15 cellular contexts compared by ENCODE assay signal in genomic region chr12:19573866-19574265, GRCh38.
DNase-seq lines count a peak whose midpoint lies in the region; ATAC-seq and TF ChIP-seq lines count a peak whose summit lies in the region.
"Had no signal": no experiment of that assay in that cellular context is flagged by ENCODE, and none has a peak within 500 bp of the region (broad histone marks: within the 10 kb centered on the region; RNA-seq: fewer than 3 reads in every experiment).

No MANE protein-coding gene starts in this region.

- H3K14ac ChIP-seq in H9 (ENCODE audit: insufficient read depth, low read length) = no peak overlapping the region

- peak; percentile 15 for ATAC-seq in upper lobe of right lung
- no peak for ATAC-seq in GM21360 (IDR thresholded peaks at IDR 0.05; ENCODE audit: unreplicated experiment)

- H2BK12ac ChIP-seq in H9 (ENCODE audit: insufficient read length, low read depth, low read length) = no peak overlapping the region

- H3K9me3 ChIP-seq in H9 (ENCODE audit: control insufficient read depth, low read depth, low read length) (no peaks in the 10 kb centered on the region), WERI-Rb-1 (ENCODE audit: severe bottlenecking) (no peaks in the 10 kb centered on the region), upper lobe of right lung (no peaks in the 10 kb centered on the region), Karpas-422 (ENCODE audit: low read length) (no peaks in the 10 kb centered on the region)
- H3K9me3 ChIP-seq: BLaER1 had no signal

- no peak overlapping the region for H3K9ac ChIP-seq in H9 (ENCODE audit: extremely low read depth, insufficient read length, low read length)
- no peak overlapping the region for H3K9ac ChIP-seq in mesendoderm (ENCODE audit: low read length)
- no peak overlapping the region for H3K9ac ChIP-seq in Karpas-422 (ENCODE audit: low read length)
- H3K9ac ChIP-seq: BLaER1 had no signal

- H2BK5ac ChIP-seq in H9 (ENCODE audit: insufficient read length, low read length) (no peak overlapping the region), mesendoderm (ENCODE audit: low read length) (no peak overlapping the region)

- H4K91ac ChIP-seq in H9 (ENCODE audit: insufficient read length, low read depth, low read length) = no peak overlapping the region

- no peak overlapping the region for H3K18ac ChIP-seq in H9 (ENCODE audit: insufficient read length, low read depth, low read length)
- H3K18ac ChIP-seq in mesendoderm (ENCODE audit: low read length) = no peak overlapping the region

- no CpG with 5 or more reads among the region's 11 CpGs for whole genome bisulfite sequencing in H9 (ENCODE audit: extremely low coverage, insufficient read length, low lambda C conversion rate)
- WGBS in mesendoderm (ENCODE audit: extremely low coverage, insufficient coverage, low lambda C conversion rate) = no CpG with 5 or more reads among the region's 11 CpGs

- peaks cover 0 to 10% (median 1%) of the 10 kb centered on the region in 3 experiments; a peak in 4 of 7 replicates for H3K36me3 Mint-ChIP-seq in H9 (ENCODE audit: insufficient read depth in 1 of 3, low read depth in 3 of 3)
- H3K36me3 Mint-ChIP-seq: CD14-positive monocyte had no signal

- H4K5ac ChIP-seq in H9 (ENCODE audit: insufficient read length, low read depth, low read length) = no peak overlapping the region
- no peak overlapping the region for H4K5ac ChIP-seq in mesendoderm (ENCODE audit: low read length)

- no peak overlapping the region for H3K27ac Mint-ChIP-seq in H9
- H3K27ac Mint-ChIP-seq: CD4-positive, alpha-beta memory T cell; GM23338; IgD-negative memory B cell had no signal

- no peaks in the 10 kb centered on the region for H3K79me1 ChIP-seq in H9 (ENCODE audit: insufficient read depth, low read depth, low read length, poor library complexity, severe bottlenecking)
- H3K79me1 ChIP-seq in mesendoderm (ENCODE audit: low read length) = no peaks in the 10 kb centered on the region

- H3K23ac ChIP-seq in H9 (ENCODE audit: insufficient read length, low read depth, low read length) (no peak overlapping the region), mesendoderm (ENCODE audit: low read length) (no peak overlapping the region)

- no peaks in the 10 kb centered on the region for H3K23me2 ChIP-seq in H9 (ENCODE audit: insufficient read length, low read depth, low read length, poor library complexity, severe bottlenecking)

- no peak overlapping the region for H2BK20ac ChIP-seq in H9 (ENCODE audit: low read depth, low read length, poor library complexity, severe bottlenecking)

- H3K4me2 ChIP-seq in H9 (ENCODE audit: insufficient read depth, insufficient read length, low read length) (no peak overlapping the region), mesendoderm (ENCODE audit: low read length) (no peak overlapping the region), Karpas-422 (ENCODE audit: low read depth, low read length, poor library complexity, severe bottlenecking) (no peak overlapping the region)
- H3K4me2 ChIP-seq: BLaER1 had no signal

- no peak overlapping the region for H2BK120ac ChIP-seq in H9 (ENCODE audit: low read depth, low read length, poor library complexity, severe bottlenecking)
- H2BK120ac ChIP-seq in mesendoderm (ENCODE audit: low read depth, low read length) = no peak overlapping the region

- H2AK5ac ChIP-seq in H9 (ENCODE audit: insufficient read length, low read length) (no peak overlapping the region), mesendoderm (ENCODE audit: low read length) (no peak overlapping the region)

- no peaks in the 10 kb centered on the region for H3K9me2 ChIP-seq in Karpas-422 (replicated peaks; ENCODE audit: insufficient read depth, low read length)

- H3K4me3 ChIP-seq in WERI-Rb-1 (ENCODE audit: low read depth, low read length) (no peak overlapping the region), mesendoderm (ENCODE audit: low read length) (no peak overlapping the region), upper lobe of right lung (no peak overlapping the region), Karpas-422 (ENCODE audit: low read length) (no peak overlapping the region)
- H3K4me3 ChIP-seq: BLaER1, GM23338 had no signal

- H3K36me3 ChIP-seq in WERI-Rb-1 (no peaks in the 10 kb centered on the region), mesendoderm (ENCODE audit: control insufficient read depth, insufficient read depth, low read length) (no peaks in the 10 kb centered on the region), upper lobe of right lung (no peaks in the 10 kb centered on the region), Karpas-422 (ENCODE audit: insufficient read depth, low read length) (no peaks in the 10 kb centered on the region)
- H3K36me3 ChIP-seq: BLaER1 had no signal

- TF ChIP-seq CTCF in H9 (conservative IDR thresholded peaks at IDR 0.05) (no peak), WERI-Rb-1 (IDR thresholded peaks at IDR 0.05; ENCODE audit: low read depth, low read length) (no peak), upper lobe of right lung (IDR thresholded peaks at IDR 0.05) (no peak)

- H3K4ac ChIP-seq in H9 (ENCODE audit: low read depth, low read length) = no peak overlapping the region
- H3K4ac ChIP-seq in mesendoderm (ENCODE audit: low read depth, low read length) = no peak overlapping the region

- no peaks in the 10 kb centered on the region for H4K20me1 ChIP-seq in H9 (ENCODE audit: control insufficient read depth, insufficient read depth, insufficient read length)
- no peaks in the 10 kb centered on the region; the same call in 1 of the 2 replicates for H4K20me1 ChIP-seq in Karpas-422 (ENCODE audit: insufficient read depth, low read depth, low read length)
- H4K20me1 ChIP-seq: BLaER1 had no signal

- H3K27ac ChIP-seq in H9 (ENCODE audit: insufficient read length, low read depth, low read length) (no peak overlapping the region), WERI-Rb-1 (peak overlapping the region; percentile 43), mesendoderm (ENCODE audit: low read depth, low read length) (no peak overlapping the region), upper lobe of right lung (peak overlapping the region; percentile 49), Karpas-422 (ENCODE audit: low read length) (no peak overlapping the region)
- H3K27ac ChIP-seq: BLaER1 had no signal

- H3K56ac ChIP-seq in H9 (ENCODE audit: insufficient read length, low read depth, low read length) (no peak overlapping the region), mesendoderm (ENCODE audit: low read length) (no peak overlapping the region)

- H3K79me2 ChIP-seq in H9 (ENCODE audit: insufficient read depth, low read length) (no peaks in the 10 kb centered on the region), mesendoderm (ENCODE audit: control insufficient read depth, insufficient read depth, low read length) (no peaks in the 10 kb centered on the region), Karpas-422 (ENCODE audit: low read length) (no peaks in the 10 kb centered on the region)

- H4K8ac ChIP-seq in H9 (replicated peaks; ENCODE audit: insufficient read length, low read depth, low read length) (no peak overlapping the region), mesendoderm (ENCODE audit: low read depth, low read length) (no peak overlapping the region)

- H2AFZ ChIP-seq in H9 (ENCODE audit: low read length) (no peak overlapping the region), Karpas-422 (ENCODE audit: low read length) (no peak overlapping the region)

- H3K4me3 Mint-ChIP-seq in H9 = no peak overlapping the region
- H3K4me3 Mint-ChIP-seq: CD14-positive monocyte; CD4-positive, alpha-beta memory T cell; GM23338; IgD-negative memory B cell had no signal

- no peaks in the 10 kb centered on the region for H3K27me3 Mint-ChIP-seq in H9 (ENCODE audit: low read depth)
- H3K27me3 Mint-ChIP-seq: CD4-positive, alpha-beta memory T cell; IgD-negative memory B cell had no signal

- H3K27me3 ChIP-seq in H9 (ENCODE audit: insufficient read depth, low read length) (no peaks in the 10 kb centered on the region), WERI-Rb-1 (ENCODE audit: insufficient read depth, low read depth, severe bottlenecking) (no peaks in the 10 kb centered on the region), mesendoderm (ENCODE audit: insufficient read depth, low read length, poor library complexity) (no peaks in the 10 kb centered on the region), upper lobe of right lung (no peaks in the 10 kb centered on the region), Karpas-422 (ENCODE audit: low read length) (no peaks in the 10 kb centered on the region)
- H3K27me3 ChIP-seq: BLaER1 had no signal

- no peak overlapping the region for H3T11ph ChIP-seq in H9 (ENCODE audit: low read length)

- intact Hi-C loops in upper lobe of right lung (cut with DNase I) = no loop called here

- peaks cover 0 to 3% of the 10 kb centered on the region in 2 experiments; a peak in 2 of 5 replicates for H3K9me3 Mint-ChIP-seq in H9
- H3K9me3 Mint-ChIP-seq: GM23338 had no signal

- H3K4me1 Mint-ChIP-seq in H9 = peaks cover 39 to 50% of the 10 kb centered on the region in 2 experiments
- H3K4me1 Mint-ChIP-seq: CD14-positive monocyte had no signal

- H2BK15ac ChIP-seq in H9 (ENCODE audit: low read depth, low read length) = no peak overlapping the region
- H2BK15ac ChIP-seq in mesendoderm (replicated peaks; ENCODE audit: low read depth) = no peak overlapping the region

- peak; percentile 32 for DNase-seq in H9
- no peak for DNase-seq in WERI-Rb-1
- DNase-seq in mesendoderm = peak; percentile 31
- no peak for DNase-seq in upper lobe of right lung
- no peak for DNase-seq in Karpas-422
- DNase-seq in stimulated activated naive CD4-positive, alpha-beta T cell (lab: John Stamatoyannopoulos, UW) = no peak
- DNase-seq: CD4-positive, alpha-beta memory T cell; DMS153; DMS79; GDM1 had no signal

- H3K4me1 ChIP-seq in H9 (ENCODE audit: insufficient read depth, low read length) (peaks cover 3% of the 10 kb centered on the region; the same call in 1 of the 2 replicates), mesendoderm (ENCODE audit: control insufficient read depth, low read depth, low read length) (no peaks in the 10 kb centered on the region), upper lobe of right lung (peaks cover 29% of the 10 kb centered on the region), Karpas-422 (ENCODE audit: low read length) (no peaks in the 10 kb centered on the region)
- H3K4me1 ChIP-seq: BLaER1 had no signal

Comparison
In these comparisons a context has a peak if more than half of its experiments do, and no peak if none do; other contexts are left out.
1. DNase-seq: peak in H9 (single experiment) and mesendoderm (single experiment); none in WERI-Rb-1 (single experiment), upper lobe of right lung (single experiment), Karpas-422 (single experiment) and stimulated activated naive CD4-positive, alpha-beta T cell (0 of 6).
2. H3K27ac ChIP-seq: peak in WERI-Rb-1 (single experiment) and upper lobe of right lung (single experiment); none in H9 (single experiment), mesendoderm (single experiment) and Karpas-422 (single experiment).